ENCODE assay signal across 1 cellular context in the genomic region with DNA sequence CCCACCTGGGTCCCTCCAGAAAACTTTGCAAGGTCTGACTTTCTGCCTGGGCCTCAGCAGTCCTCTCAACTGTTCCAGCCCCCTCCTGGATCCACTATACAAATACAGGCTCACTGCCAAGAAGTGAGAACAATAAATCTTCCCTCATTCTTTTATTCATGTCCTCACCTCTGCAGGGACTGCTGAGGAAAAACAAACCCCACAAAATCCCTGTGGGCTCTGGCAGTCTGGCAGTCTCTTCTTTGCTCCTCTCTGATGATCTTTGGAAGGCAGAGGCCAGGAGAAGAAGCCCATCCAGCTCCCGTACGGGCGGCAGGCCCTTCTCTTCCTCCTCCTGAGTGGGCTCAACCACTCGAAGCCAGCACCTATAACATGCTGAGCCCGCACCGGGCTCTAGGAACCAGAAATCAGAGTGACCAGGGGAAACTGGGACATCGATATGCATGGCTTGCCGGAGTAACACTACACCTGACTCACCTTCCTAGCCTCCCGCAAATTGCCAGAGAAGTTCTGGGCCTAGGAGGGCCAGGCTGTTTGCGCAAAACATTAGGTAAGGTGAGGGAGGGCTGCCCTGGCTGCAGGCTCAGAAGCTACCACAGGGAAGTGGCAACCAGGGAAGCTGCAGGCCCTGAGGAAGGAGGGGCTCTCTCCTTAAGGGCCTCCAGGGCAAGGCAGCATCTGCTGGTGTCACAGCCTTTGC.
TF ChIP-seq lines count a peak whose summit lies in the region.

No MANE protein-coding gene starts in this region.

TF ChIP-seq in HEK293, 187 proteins besides CTCF, POLR2A, EP300 and RAD21 (continued from another document and continues in another):
- TF ChIP-seq, protein P1, sequence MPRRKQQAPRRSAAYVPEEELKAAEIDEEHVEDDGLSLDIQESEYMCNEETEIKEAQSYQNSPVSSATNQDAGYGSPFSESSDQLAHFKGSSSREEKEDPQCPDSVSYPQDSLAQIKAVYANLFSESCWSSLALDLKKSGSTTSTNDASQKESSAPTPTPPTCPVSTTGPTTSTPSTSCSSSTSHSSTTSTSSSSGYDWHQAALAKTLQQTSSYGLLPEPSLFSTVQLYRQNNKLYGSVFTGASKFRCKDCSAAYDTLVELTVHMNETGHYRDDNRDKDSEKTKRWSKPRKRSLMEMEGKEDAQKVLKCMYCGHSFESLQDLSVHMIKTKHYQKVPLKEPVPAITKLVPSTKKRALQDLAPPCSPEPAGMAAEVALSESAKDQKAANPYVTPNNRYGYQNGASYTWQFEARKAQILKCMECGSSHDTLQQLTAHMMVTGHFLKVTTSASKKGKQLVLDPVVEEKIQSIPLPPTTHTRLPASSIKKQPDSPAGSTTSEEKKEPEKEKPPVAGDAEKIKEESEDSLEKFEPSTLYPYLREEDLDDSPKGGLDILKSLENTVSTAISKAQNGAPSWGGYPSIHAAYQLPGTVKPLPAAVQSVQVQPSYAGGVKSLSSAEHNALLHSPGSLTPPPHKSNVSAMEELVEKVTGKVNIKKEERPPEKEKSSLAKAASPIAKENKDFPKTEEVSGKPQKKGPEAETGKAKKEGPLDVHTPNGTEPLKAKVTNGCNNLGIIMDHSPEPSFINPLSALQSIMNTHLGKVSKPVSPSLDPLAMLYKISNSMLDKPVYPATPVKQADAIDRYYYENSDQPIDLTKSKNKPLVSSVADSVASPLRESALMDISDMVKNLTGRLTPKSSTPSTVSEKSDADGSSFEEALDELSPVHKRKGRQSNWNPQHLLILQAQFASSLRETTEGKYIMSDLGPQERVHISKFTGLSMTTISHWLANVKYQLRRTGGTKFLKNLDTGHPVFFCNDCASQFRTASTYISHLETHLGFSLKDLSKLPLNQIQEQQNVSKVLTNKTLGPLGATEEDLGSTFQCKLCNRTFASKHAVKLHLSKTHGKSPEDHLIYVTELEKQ (tag by site-specific recombination; IDR thresholded peaks at IDR 0.05; ENCODE audit: borderline replicate concordance) = no peak
- TF ChIP-seq ZFP3 (tag by site-specific recombination; IDR thresholded peaks at IDR 0.05; ENCODE audit: low read depth) (no peak), ZNF335 (tag by site-specific recombination; conservative IDR thresholded peaks at IDR 0.05) (peak; percentile 56), ZNF239 (tag by site-specific recombination; IDR thresholded peaks at IDR 0.05) (no peak), ZNF660 (tag by site-specific recombination; IDR thresholded peaks at IDR 0.05) (0 out of 2 replicates have a peak, but pooled peaks have one; percentile 39), ZNF214 (tag by site-specific recombination; IDR thresholded peaks at IDR 0.05; ENCODE audit: borderline replicate concordance) (no peak), ZBTB20 (tag by site-specific recombination; IDR thresholded peaks at IDR 0.05) (no peak), ZNF202 (tag by site-specific recombination; IDR thresholded peaks at IDR 0.05; ENCODE audit: borderline replicate concordance) (no peak), ZNF133 (tag by site-specific recombination; IDR thresholded peaks at IDR 0.05) (no peak), KLF8 (tag by site-specific recombination; IDR thresholded peaks at IDR 0.05) (no peak), GLIS1 (tag by site-specific recombination; IDR thresholded peaks at IDR 0.05) (peak; percentile 68), ZNF184 (tag by site-specific recombination; IDR thresholded peaks at IDR 0.05) (no peak), ZNF544 (tag by site-specific recombination; IDR thresholded peaks at IDR 0.05) (no peak), ZIC2 (tag by site-specific recombination; IDR thresholded peaks at IDR 0.05) (peak; percentile 84), KLF7 (tag by site-specific recombination; IDR thresholded peaks at IDR 0.05; ENCODE audit: borderline replicate concordance) (no peak), ZNF404 (tag by site-specific recombination; IDR thresholded peaks at IDR 0.05) (no peak), SP7 (tag by site-specific recombination; IDR thresholded peaks at IDR 0.05) (peak; percentile 56), KLF9 (tag by site-specific recombination; IDR thresholded peaks at IDR 0.05; ENCODE audit: low read depth) (no peak), HOXD13 (CRISPR knock-in tag; IDR thresholded peaks at IDR 0.05; ENCODE audit: borderline replicate concordance) (no peak), ZNF324 (tag by site-specific recombination; IDR thresholded peaks at IDR 0.05) (no peak), OSR2 (tag by site-specific recombination; IDR thresholded peaks at IDR 0.05) (peak; percentile 75; the same call in 1 of the 2 replicates), TRIM28 (IDR thresholded peaks at IDR 0.05; ENCODE audit: borderline replicate concordance, low read length) (no peak), GLI2 (tag by site-specific recombination; IDR thresholded peaks at IDR 0.05; ENCODE audit: borderline replicate concordance, low read depth) (peak; percentile 75; the same call in 1 of the 2 replicates), ZNF23 (tag by site-specific recombination; IDR thresholded peaks at IDR 0.05; ENCODE audit: borderline replicate concordance) (no peak), IKZF3 (tag by site-specific recombination; IDR thresholded peaks at IDR 0.05) (peak; percentile 81), ZNF530 (tag by site-specific recombination; IDR thresholded peaks at IDR 0.05; ENCODE audit: low read depth) (no peak), KLF16 (tag by site-specific recombination; IDR thresholded peaks at IDR 0.05) (no peak), MZF1 (tag by site-specific recombination; IDR thresholded peaks at IDR 0.05; ENCODE audit: borderline replicate concordance) (no peak), ZNF654 (tag by site-specific recombination; IDR thresholded peaks at IDR 0.05; ENCODE audit: low read depth) (no peak), ZNF155 (tag by site-specific recombination; IDR thresholded peaks at IDR 0.05) (no peak), ZNF624 (tag by site-specific recombination; IDR thresholded peaks at IDR 0.05) (no peak), ZXDB (tag by site-specific recombination; IDR thresholded peaks at IDR 0.05) (peak; percentile 34; the same call in 1 of the 2 replicates), ZNF621 (tag by site-specific recombination; IDR thresholded peaks at IDR 0.05) (no peak), ZBTB8A (tag by site-specific recombination; IDR thresholded peaks at IDR 0.05) (peak; percentile 75), WT1 (tag by site-specific recombination; IDR thresholded peaks at IDR 0.05) (peak; percentile 89), RBAK (tag by site-specific recombination; IDR thresholded peaks at IDR 0.05) (no peak), SCRT2 (tag by site-specific recombination; IDR thresholded peaks at IDR 0.05) (no peak), FEZF1 (tag by site-specific recombination; IDR thresholded peaks at IDR 0.05) (peak; percentile 81)
- TF ChIP-seq, protein P2, sequence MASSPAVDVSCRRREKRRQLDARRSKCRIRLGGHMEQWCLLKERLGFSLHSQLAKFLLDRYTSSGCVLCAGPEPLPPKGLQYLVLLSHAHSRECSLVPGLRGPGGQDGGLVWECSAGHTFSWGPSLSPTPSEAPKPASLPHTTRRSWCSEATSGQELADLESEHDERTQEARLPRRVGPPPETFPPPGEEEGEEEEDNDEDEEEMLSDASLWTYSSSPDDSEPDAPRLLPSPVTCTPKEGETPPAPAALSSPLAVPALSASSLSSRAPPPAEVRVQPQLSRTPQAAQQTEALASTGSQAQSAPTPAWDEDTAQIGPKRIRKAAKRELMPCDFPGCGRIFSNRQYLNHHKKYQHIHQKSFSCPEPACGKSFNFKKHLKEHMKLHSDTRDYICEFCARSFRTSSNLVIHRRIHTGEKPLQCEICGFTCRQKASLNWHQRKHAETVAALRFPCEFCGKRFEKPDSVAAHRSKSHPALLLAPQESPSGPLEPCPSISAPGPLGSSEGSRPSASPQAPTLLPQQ (tag by site-specific recombination; IDR thresholded peaks at IDR 0.05) = no peak
- TF ChIP-seq, protein P3, sequence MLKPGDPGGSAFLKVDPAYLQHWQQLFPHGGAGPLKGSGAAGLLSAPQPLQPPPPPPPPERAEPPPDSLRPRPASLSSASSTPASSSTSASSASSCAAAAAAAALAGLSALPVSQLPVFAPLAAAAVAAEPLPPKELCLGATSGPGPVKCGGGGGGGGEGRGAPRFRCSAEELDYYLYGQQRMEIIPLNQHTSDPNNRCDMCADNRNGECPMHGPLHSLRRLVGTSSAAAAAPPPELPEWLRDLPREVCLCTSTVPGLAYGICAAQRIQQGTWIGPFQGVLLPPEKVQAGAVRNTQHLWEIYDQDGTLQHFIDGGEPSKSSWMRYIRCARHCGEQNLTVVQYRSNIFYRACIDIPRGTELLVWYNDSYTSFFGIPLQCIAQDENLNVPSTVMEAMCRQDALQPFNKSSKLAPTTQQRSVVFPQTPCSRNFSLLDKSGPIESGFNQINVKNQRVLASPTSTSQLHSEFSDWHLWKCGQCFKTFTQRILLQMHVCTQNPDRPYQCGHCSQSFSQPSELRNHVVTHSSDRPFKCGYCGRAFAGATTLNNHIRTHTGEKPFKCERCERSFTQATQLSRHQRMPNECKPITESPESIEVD (tag by site-specific recombination; IDR thresholded peaks at IDR 0.05) = peak; percentile 84
- TF ChIP-seq, protein P4, sequence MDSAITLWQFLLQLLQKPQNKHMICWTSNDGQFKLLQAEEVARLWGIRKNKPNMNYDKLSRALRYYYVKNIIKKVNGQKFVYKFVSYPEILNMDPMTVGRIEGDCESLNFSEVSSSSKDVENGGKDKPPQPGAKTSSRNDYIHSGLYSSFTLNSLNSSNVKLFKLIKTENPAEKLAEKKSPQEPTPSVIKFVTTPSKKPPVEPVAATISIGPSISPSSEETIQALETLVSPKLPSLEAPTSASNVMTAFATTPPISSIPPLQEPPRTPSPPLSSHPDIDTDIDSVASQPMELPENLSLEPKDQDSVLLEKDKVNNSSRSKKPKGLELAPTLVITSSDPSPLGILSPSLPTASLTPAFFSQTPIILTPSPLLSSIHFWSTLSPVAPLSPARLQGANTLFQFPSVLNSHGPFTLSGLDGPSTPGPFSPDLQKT (IDR thresholded peaks at IDR 0.05; ENCODE audit: borderline replicate concordance, low read depth, low read length) = no peak
- TF ChIP-seq, protein P5, sequence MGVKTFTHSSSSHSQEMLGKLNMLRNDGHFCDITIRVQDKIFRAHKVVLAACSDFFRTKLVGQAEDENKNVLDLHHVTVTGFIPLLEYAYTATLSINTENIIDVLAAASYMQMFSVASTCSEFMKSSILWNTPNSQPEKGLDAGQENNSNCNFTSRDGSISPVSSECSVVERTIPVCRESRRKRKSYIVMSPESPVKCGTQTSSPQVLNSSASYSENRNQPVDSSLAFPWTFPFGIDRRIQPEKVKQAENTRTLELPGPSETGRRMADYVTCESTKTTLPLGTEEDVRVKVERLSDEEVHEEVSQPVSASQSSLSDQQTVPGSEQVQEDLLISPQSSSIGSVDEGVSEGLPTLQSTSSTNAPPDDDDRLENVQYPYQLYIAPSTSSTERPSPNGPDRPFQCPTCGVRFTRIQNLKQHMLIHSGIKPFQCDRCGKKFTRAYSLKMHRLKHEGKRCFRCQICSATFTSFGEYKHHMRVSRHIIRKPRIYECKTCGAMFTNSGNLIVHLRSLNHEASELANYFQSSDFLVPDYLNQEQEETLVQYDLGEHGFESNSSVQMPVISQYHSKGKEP (tag by site-specific recombination; IDR thresholded peaks at IDR 0.05) = peak; percentile 60
- TF ChIP-seq, protein P6, sequence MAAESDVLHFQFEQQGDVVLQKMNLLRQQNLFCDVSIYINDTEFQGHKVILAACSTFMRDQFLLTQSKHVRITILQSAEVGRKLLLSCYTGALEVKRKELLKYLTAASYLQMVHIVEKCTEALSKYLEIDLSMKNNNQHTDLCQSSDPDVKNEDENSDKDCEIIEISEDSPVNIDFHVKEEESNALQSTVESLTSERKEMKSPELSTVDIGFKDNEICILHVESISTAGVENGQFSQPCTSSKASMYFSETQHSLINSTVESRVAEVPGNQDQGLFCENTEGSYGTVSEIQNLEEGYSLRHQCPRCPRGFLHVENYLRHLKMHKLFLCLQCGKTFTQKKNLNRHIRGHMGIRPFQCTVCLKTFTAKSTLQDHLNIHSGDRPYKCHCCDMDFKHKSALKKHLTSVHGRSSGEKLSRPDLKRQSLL (tag by site-specific recombination; IDR thresholded peaks at IDR 0.05) = no peak
- TF ChIP-seq, protein P7, sequence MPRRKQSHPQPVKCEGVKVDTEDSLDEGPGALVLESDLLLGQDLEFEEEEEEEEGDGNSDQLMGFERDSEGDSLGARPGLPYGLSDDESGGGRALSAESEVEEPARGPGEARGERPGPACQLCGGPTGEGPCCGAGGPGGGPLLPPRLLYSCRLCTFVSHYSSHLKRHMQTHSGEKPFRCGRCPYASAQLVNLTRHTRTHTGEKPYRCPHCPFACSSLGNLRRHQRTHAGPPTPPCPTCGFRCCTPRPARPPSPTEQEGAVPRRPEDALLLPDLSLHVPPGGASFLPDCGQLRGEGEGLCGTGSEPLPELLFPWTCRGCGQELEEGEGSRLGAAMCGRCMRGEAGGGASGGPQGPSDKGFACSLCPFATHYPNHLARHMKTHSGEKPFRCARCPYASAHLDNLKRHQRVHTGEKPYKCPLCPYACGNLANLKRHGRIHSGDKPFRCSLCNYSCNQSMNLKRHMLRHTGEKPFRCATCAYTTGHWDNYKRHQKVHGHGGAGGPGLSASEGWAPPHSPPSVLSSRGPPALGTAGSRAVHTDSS (tag by site-specific recombination; IDR thresholded peaks at IDR 0.05) = no peak
- TF ChIP-seq, protein P8, sequence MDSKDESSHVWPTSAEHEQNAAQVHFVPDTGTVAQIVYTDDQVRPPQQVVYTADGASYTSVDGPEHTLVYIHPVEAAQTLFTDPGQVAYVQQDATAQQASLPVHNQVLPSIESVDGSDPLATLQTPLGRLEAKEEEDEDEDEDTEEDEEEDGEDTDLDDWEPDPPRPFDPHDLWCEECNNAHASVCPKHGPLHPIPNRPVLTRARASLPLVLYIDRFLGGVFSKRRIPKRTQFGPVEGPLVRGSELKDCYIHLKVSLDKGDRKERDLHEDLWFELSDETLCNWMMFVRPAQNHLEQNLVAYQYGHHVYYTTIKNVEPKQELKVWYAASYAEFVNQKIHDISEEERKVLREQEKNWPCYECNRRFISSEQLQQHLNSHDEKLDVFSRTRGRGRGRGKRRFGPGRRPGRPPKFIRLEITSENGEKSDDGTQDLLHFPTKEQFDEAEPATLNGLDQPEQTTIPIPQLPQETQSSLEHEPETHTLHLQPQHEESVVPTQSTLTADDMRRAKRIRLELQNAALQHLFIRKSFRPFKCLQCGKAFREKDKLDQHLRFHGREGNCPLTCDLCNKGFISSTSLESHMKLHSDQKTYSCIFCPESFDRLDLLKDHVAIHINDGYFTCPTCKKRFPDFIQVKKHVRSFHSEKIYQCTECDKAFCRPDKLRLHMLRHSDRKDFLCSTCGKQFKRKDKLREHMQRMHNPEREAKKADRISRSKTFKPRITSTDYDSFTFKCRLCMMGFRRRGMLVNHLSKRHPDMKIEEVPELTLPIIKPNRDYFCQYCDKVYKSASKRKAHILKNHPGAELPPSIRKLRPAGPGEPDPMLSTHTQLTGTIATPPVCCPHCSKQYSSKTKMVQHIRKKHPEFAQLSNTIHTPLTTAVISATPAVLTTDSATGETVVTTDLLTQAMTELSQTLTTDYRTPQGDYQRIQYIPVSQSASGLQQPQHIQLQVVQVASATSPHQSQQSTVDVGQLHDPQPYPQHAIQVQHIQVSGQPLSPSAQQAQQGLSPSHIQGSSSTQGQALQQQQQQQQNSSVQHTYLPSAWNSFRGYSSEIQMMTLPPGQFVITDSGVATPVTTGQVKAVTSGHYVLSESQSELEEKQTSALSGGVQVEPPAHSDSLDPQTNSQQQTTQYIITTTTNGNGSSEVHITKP (tag by site-specific recombination; IDR thresholded peaks at IDR 0.05) = 0 out of 2 replicates have a peak, but pooled peaks have one; percentile 7
- TF ChIP-seq, protein P9, sequence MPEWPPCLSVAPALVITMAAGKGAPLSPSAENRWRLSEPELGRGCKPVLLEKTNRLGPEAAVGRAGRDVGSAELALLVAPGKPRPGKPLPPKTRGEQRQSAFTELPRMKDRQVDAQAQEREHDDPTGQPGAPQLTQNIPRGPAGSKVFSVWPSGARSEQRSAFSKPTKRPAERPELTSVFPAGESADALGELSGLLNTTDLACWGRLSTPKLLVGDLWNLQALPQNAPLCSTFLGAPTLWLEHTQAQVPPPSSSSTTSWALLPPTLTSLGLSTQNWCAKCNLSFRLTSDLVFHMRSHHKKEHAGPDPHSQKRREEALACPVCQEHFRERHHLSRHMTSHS (tag by site-specific recombination; IDR thresholded peaks at IDR 0.05) = 0 out of 2 replicates have a peak, but pooled peaks have one; percentile 57
